ENCODE assay signal across 1 cellular context in the genomic region with DNA sequence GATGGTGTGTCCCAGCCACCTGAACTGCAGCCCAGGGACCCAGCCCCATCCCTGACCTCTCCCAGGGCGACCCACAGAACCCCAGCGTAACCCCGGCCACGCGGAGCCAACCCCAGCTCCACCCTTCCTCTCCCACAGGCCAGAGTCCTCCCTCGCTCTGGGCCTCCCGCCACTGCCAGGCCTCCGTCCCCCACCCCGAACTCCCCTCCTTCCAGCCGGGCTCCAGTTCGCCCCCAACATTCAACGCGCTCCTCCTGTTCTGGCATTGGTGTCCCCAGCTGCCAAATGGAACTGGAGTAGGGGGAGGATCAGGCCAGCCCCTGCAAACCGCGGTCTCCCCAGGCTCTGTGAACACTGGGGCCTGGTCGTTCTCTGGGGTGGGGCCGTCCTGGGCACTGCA.
TF ChIP-seq lines count a peak whose summit lies in the region.

No MANE protein-coding gene starts in this region.

TF ChIP-seq in H1, 55 proteins besides CTCF, POLR2A, EP300 and RAD21:
- TF ChIP-seq EZH2 (IDR thresholded peaks at IDR 0.05; ENCODE audit: low read depth, low read length, severe bottlenecking) (no peak), MAFK (IDR thresholded peaks at IDR 0.05; ENCODE audit: low read depth, low read length) (no peak), SP2 (IDR thresholded peaks at IDR 0.05; ENCODE audit: low read length) (no peak), TEAD4 (IDR thresholded peaks at IDR 0.05; ENCODE audit: low read depth, low read length) (no peak), SIN3A (conservative IDR thresholded peaks at IDR 0.05 in 1 of 2, IDR thresholded peaks at IDR 0.05 in 1 of 2; ENCODE audit: low read depth in 1 of 2, low read length in 2 of 2) (no peak), SIRT6 (IDR thresholded peaks at IDR 0.05; ENCODE audit: low read length) (no peak), PHF8 (conservative IDR thresholded peaks at IDR 0.05; ENCODE audit: low read depth, low read length) (no peak), POLR2AphosphoS5 (IDR thresholded peaks at IDR 0.05; ENCODE audit: low read depth, low read length) (no peak), TBP (IDR thresholded peaks at IDR 0.05; ENCODE audit: low read depth, low read length) (no peak), SIX5 (IDR thresholded peaks at IDR 0.05; ENCODE audit: low read depth, low read length) (no peak), EGR1 (IDR thresholded peaks at IDR 0.05; ENCODE audit: borderline replicate concordance, low read depth, low read length) (no peak), SUZ12 (IDR thresholded peaks at IDR 0.05; ENCODE audit: low read length) (no peak), CHD1 (IDR thresholded peaks at IDR 0.05; ENCODE audit: low read depth, low read length) (no peak), HDAC6 (IDR thresholded peaks at IDR 0.05; ENCODE audit: low read depth, low read length) (no peak), POU5F1 (IDR thresholded peaks at IDR 0.05; ENCODE audit: low read depth, low read length) (no peak), RNF2 (IDR thresholded peaks at IDR 0.05; ENCODE audit: borderline replicate concordance, low read depth, low read length, missing control alignments, poor library complexity, severe bottlenecking) (no peak)
